Comparison of ENCODE assay signal across 30 cellular contexts in the genomic region with DNA sequence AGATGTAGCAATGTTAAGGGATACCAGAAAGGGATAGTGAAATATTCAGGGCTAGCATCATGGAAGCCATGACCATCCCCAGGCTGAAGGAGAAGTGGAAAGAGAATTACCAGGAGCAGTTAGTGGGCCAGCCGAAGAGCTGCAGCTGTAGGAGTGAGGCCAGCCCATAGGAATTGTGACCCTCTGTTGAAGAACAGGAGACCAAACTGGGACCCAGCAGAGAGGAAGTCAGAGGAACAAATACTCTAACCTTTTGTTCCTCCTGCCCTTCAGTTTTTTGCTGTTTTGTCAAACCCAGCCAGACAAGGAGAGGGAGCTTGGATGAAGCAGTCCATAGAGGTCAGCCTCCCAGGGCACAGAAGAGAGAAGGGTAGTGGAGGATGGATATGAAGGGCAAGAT.
"Had no signal": no experiment of that assay in that cellular context is flagged by ENCODE, and none has a peak within 500 bp of the region (broad histone marks: within the 10 kb centered on the region; RNA-seq: fewer than 3 reads in every experiment).

No MANE protein-coding gene starts in this region.

- ATAC-seq: activated CD4-positive, CD25-positive, alpha-beta regulatory T cell treated with anti-CD3 and anti-CD28 coated beads, Interleukin-2, amount 50 U/mL, for 24 hours; activated CD8-positive, alpha-beta T cell treated with anti-CD3 and anti-CD28 coated beads for 36 hours; activated T-cell treated with anti-CD3 and anti-CD28 coated beads, Interleukin-2, amount 50 U/mL, for 4 hours; activated T-helper 17 cell treated with anti-CD3 and anti-CD28 coated beads, Interleukin-2, amount 50 U/mL, for 72 hours; esophagus mucosa; foreskin keratinocyte; gastrocnemius medialis; heart left ventricle; T-helper 17 cell had no signal

- H3K4me3 Mint-ChIP-seq: activated B cell treated with CpG ODN at 0.5 μM for 24 hours; activated CD8-positive, alpha-beta T cell treated with anti-CD3 and anti-CD28 coated beads for 36 hours; activated naive CD8-positive, alpha-beta T cell; activated T-cell treated with anti-CD3 and anti-CD28 coated beads, Interleukin-2, amount 50 U/mL, for 4 hours; activated T-helper 17 cell treated with anti-CD3 and anti-CD28 coated beads, Interleukin-2, amount 50 U/mL, for 72 hours; central memory CD8-positive, alpha-beta T cell; T-helper 17 cell; T-helper 2 cell treated with Interferon-gamma antibody and Interleukin-4, amounts not matched to agents 5 μg/mL and 100 μg/mL, for 36 hours had no signal

- DNase-seq: activated B cell treated with CpG ODN at 0.5 μM for 24 hours; activated CD4-positive, alpha-beta T cell treated with anti-CD3 and anti-CD28 coated beads for 48 hours; activated CD4-positive, alpha-beta T cell treated with anti-CD3 and anti-CD28 coated beads, Interleukin-2, amount 50 U/mL, for 1 hour; activated CD4-positive, alpha-beta T cell treated with anti-CD3 and anti-CD28 coated beads, Interleukin-2, amount 50 U/mL, for 48 hours; activated CD8-positive, alpha-beta memory T cell treated with anti-CD3 and anti-CD28 coated beads for 24 hours; activated CD8-positive, alpha-beta T cell treated with anti-CD3 and anti-CD28 coated beads for 36 hours; activated effector memory CD4-positive, alpha-beta T cell treated with Interleukin-2 at 50 U/mL for 16 hours; activated gamma-delta T cell treated with Interleukin-2 at 50 U/mL for 16 hours; activated naive CD4-positive, alpha-beta T cell treated with anti-CD3 and anti-CD28 coated beads, Interleukin-2, amount 50 U/mL, for 16 hours; activated naive CD4-positive, alpha-beta T cell treated with Interleukin-2 at 50 U/mL for 16 hours; activated T-cell treated with anti-CD3 and anti-CD28 coated beads, Interleukin-2, amount 50 U/mL, for 4 hours; amniotic stem cell; anterior cingulate cortex; brain microvascular endothelial cell; colonic mucosa; effector CD8-positive, alpha-beta T cell; foreskin keratinocyte; gastrocnemius medialis; glutamatergic neuron; heart left ventricle; T-helper 1 cell; T-helper 17 cell; T1000; WERI-Rb-1 had no signal

- H3K4me1 Mint-ChIP-seq: activated B cell treated with CpG ODN at 0.5 μM for 24 hours; activated T-helper 17 cell treated with anti-CD3 and anti-CD28 coated beads, Interleukin-2, amount 50 U/mL, for 72 hours; central memory CD8-positive, alpha-beta T cell; T-helper 17 cell had no signal

- H3K27ac Mint-ChIP-seq: activated B cell treated with CpG ODN at 0.5 μM for 24 hours; activated CD8-positive, alpha-beta T cell treated with anti-CD3 and anti-CD28 coated beads for 36 hours; activated naive CD8-positive, alpha-beta T cell; activated T-helper 17 cell treated with anti-CD3 and anti-CD28 coated beads, Interleukin-2, amount 50 U/mL, for 72 hours; T-helper 17 cell; T-helper 2 cell treated with Interferon-gamma antibody and Interleukin-4, amounts not matched to agents 5 μg/mL and 100 μg/mL, for 36 hours had no signal

- H3K36me3 Mint-ChIP-seq: activated naive CD8-positive, alpha-beta T cell had no signal

- H3K4me1 ChIP-seq: foreskin keratinocyte, gastrocnemius medialis had no signal

- H3K9me3 Mint-ChIP-seq: activated B cell treated with CpG ODN at 0.5 μM for 24 hours; activated CD8-positive, alpha-beta T cell treated with anti-CD3 and anti-CD28 coated beads for 36 hours; activated T-cell treated with anti-CD3 and anti-CD28 coated beads, Interleukin-2, amount 50 U/mL, for 4 hours; T-helper 2 cell treated with Interferon-gamma antibody and Interleukin-4, amounts not matched to agents 5 μg/mL and 100 μg/mL, for 36 hours had no signal

- H3K9me3 ChIP-seq: colonic mucosa, gastrocnemius medialis, heart left ventricle had no signal

- H3K27ac ChIP-seq: brain microvascular endothelial cell, colonic mucosa, foreskin keratinocyte, gastrocnemius medialis, heart left ventricle, WERI-Rb-1 had no signal

- H3K27me3 ChIP-seq: brain microvascular endothelial cell, colonic mucosa, foreskin keratinocyte, gastrocnemius medialis, heart left ventricle had no signal

- H3K4me3 ChIP-seq: colonic mucosa, gastrocnemius medialis, heart left ventricle had no signal

- H3K36me3 ChIP-seq: brain microvascular endothelial cell, colonic mucosa, gastrocnemius medialis, heart left ventricle, WERI-Rb-1 had no signal
